Comparison of ENCODE assay signal across 8 cellular contexts in the genomic region with DNA sequence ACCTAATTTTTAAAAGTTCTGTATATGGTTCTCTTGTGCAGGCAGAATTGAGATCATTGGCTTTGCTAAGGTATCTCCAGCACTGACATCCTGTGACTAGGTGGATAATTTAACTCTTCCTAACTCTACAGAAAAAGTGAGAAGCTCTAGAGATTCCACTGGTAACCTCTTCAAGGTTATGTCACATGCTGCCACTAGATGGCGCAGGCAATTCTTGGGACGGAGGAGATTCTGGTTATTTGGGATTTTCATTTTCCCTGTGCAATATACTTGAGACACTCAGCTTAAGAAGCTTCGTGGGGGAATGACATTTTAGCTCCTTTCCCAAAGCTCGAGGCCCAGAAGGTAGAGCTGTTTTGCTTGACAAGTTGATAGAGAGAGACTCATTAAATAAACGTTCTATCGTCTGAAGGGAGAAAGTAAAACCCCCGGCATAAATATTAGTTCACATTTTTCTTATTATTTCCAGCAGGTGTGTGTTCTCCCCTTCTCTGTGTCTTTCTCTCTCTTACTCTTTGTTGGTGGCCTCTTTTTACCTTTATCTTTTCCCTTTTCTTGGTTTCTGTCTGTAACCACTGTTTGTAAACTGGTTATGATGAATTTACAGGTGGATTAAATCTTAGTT. TPM values are rescaled to one million over a fixed set of nuclear protein-coding genes. Genes with fewer than 3 reads are reported as not detected.
DNase-seq lines count a peak whose midpoint lies in the region; ATAC-seq, FAIRE-seq and TF ChIP-seq lines count a peak whose summit lies in the region.

No MANE protein-coding gene starts in this region.

- H3K9me3 Mint-ChIP-seq in natural killer cell treated with Interleukin-12 subunit alpha and Interleukin-12 subunit beta and Interleukin-15 and Interleukin-18, amount 100 ng/mL, for 72 hours, result peaks cover 5% of the 10 kb centered on the region

- H3K36me3 ChIP-seq in fibroblast of lung (ENCODE audit: control insufficient read depth, insufficient read depth, low read length) (no peaks in the 10 kb centered on the region), upper lobe of right lung (no peaks in the 10 kb centered on the region)

- peaks cover 3 to 8% of the 10 kb centered on the region in 2 donors for H3K4me1 Mint-ChIP-seq in natural killer cell treated with Interleukin-12 subunit alpha and Interleukin-12 subunit beta and Interleukin-15 and Interleukin-18, amount 100 ng/mL, for 72 hours (ENCODE audit: low read depth in 2 of 2)

- no peaks in the 10 kb centered on the region for H3K79me2 ChIP-seq in fibroblast of lung (ENCODE audit: control insufficient read depth, insufficient read depth, low read length)

- H3K9ac ChIP-seq in fibroblast of lung (ENCODE audit: insufficient read depth, low read length), result no peak overlapping the region

- H3K4me3 Mint-ChIP-seq in natural killer cell treated with Interleukin-12 subunit alpha and Interleukin-12 subunit beta and Interleukin-15 and Interleukin-18, amount 100 ng/mL, for 72 hours, result peak overlapping the region; percentile 44

- H3K4me3 ChIP-seq in AG10803 (ENCODE audit: low read length) (peak overlapping the region; percentile 49), fibroblast of lung (replicated peaks in 1 of 4; ENCODE audit: control extremely low read depth in 1 of 4, insufficient read depth in 1 of 4, low read depth in 3 of 4, low read length in 4 of 4) (peak overlapping the region in 2 of 4 experiments; percentile 27 to 33), upper lobe of right lung (peak overlapping the region; percentile 37)

- FAIRE-seq in GM12892 (lab: Jason Lieb, UNC), result peak; percentile 69

- TF ChIP-seq CTCF in AG10803 (conservative IDR thresholded peaks at IDR 0.05; ENCODE audit: low read length), result peak; percentile 97
- TF ChIP-seq CTCF in fibroblast of lung (conservative IDR thresholded peaks at IDR 0.05 in 1 of 2, IDR thresholded peaks at IDR 0.05 in 1 of 2; ENCODE audit: low read depth in 1 of 2, low read length in 2 of 2), result peak; percentile 92 to 95
- peak; percentile 87 for TF ChIP-seq CTCF in upper lobe of right lung (IDR thresholded peaks at IDR 0.05)

- no peaks in the 10 kb centered on the region for H3K4me1 ChIP-seq in fibroblast of lung (ENCODE audit: control insufficient read depth, extremely low read depth, insufficient read depth, low read length)
- H3K4me1 ChIP-seq in upper lobe of right lung, result no peaks in the 10 kb centered on the region

- H3K27ac ChIP-seq in fibroblast of lung (ENCODE audit: insufficient read depth, low read length) (no peak overlapping the region), upper lobe of right lung (no peak overlapping the region)

- TF ChIP-seq POLR2A in GM12892 (IDR thresholded peaks at IDR 0.05; ENCODE audit: low read depth, low read length), result no peak

- peak; percentile 86 for ATAC-seq in HG02840 (IDR thresholded peaks at IDR 0.05; ENCODE audit: low FRiP score, unreplicated experiment)
- no peak for ATAC-seq in natural killer cell treated with Interleukin-12 subunit alpha and Interleukin-12 subunit beta and Interleukin-15 and Interleukin-18, amount 100 ng/mL, for 72 hours
- peak; percentile 86 for ATAC-seq in upper lobe of right lung

- H3K36me3 Mint-ChIP-seq in natural killer cell treated with Interleukin-12 subunit alpha and Interleukin-12 subunit beta and Interleukin-15 and Interleukin-18, amount 100 ng/mL, for 72 hours, result peaks cover 10% of the 10 kb centered on the region

- no peaks in the 10 kb centered on the region for H4K20me1 ChIP-seq in fibroblast of lung (ENCODE audit: control insufficient read depth, extremely low read depth, insufficient read depth, low read length)

- H3K27me3 ChIP-seq in fibroblast of lung (ENCODE audit: control insufficient read depth, insufficient read depth, low read length), result no peaks in the 10 kb centered on the region
- H3K27me3 ChIP-seq in upper lobe of right lung, result no peaks in the 10 kb centered on the region

- peak overlapping the region; percentile 25 for H3K4me2 ChIP-seq in fibroblast of lung (ENCODE audit: extremely low read depth, insufficient read depth, low read length)

- intact Hi-C loops in upper lobe of right lung (cut with DNase I), result no loop called here

- DNase-seq in AG10803 (ENCODE audit: low read depth) (peak; percentile 53), GM12892 (ENCODE audit: insufficient read length) (peak; percentile 11), NCI-H1694 treated with DMSO at 0.1 percent for 48 hours (lab: John Stamatoyannopoulos, UW) (peak; percentile 75), fibroblast of lung (ENCODE audit: low read depth in 2 of 2) (peak; percentile 33 to 64), upper lobe of right lung (no peak)
- DNase-seq in activated CD4-positive, alpha-beta T cell treated with anti-CD3 and anti-CD28 coated beads for 48 hours, result peak; percentile 37
- no peak for DNase-seq in natural killer cell treated with Interleukin-12 subunit alpha and Interleukin-12 subunit beta and Interleukin-15 and Interleukin-18, amount 100 ng/mL, for 72 hours (ENCODE audit: low spot score)

- H3K9me3 ChIP-seq in fibroblast of lung (ENCODE audit: control insufficient read depth, insufficient read depth, low read depth, low read length) (no peaks in the 10 kb centered on the region), upper lobe of right lung (no peaks in the 10 kb centered on the region)

- no peak overlapping the region for H2AFZ ChIP-seq in fibroblast of lung (ENCODE audit: low read length)

- peaks cover 25 to 37% of the 10 kb centered on the region in 2 donors for H3K27me3 Mint-ChIP-seq in natural killer cell treated with Interleukin-12 subunit alpha and Interleukin-12 subunit beta and Interleukin-15 and Interleukin-18, amount 100 ng/mL, for 72 hours

- H3K27ac Mint-ChIP-seq in natural killer cell treated with Interleukin-12 subunit alpha and Interleukin-12 subunit beta and Interleukin-15 and Interleukin-18, amount 100 ng/mL, for 72 hours, result no peak overlapping the region

RNA-seq across cellular contexts. Expression of a gene that starts 26.6 kb away (rescaled TPM):
- polyA plus RNA-seq in GM12892 (2012; ENCODE audit: missing spikeins), result 23.0 TPM
- total RNA-seq in fibroblast of lung, result 32.6 and 56.1 TPM in 2 replicates
- polyA plus RNA-seq in fibroblast of lung, result 55.1 and 71.8 TPM in 2 replicates
- polyA plus RNA-seq in fibroblast of lung (2012), result 30.7 and 39.6 TPM in 2 replicates
- polyA minus RNA-seq in fibroblast of lung (ENCODE audit: low replicate concordance), result 45.3 and 77.0 TPM in 2 replicates
- 10 to 100 TPM; 19.2 to 23.2 TPM for total RNA-seq in natural killer cell treated with Interleukin-12 subunit alpha and Interleukin-12 subunit beta and Interleukin-15 and Interleukin-18, amount 100 ng/mL, for 72 hours
- total RNA-seq in upper lobe of right lung, result 32.2 TPM

RNA-seq across cellular contexts. Expression of a gene that starts 53.3 kb away (rescaled TPM):
- 4.9 TPM for polyA plus RNA-seq in GM12892 (2012; ENCODE audit: missing spikeins)
- total RNA-seq in fibroblast of lung, result 25.7 and 27.4 TPM in 2 replicates
- polyA plus RNA-seq in fibroblast of lung, result 10.8 and 25.7 TPM in 2 replicates
- 4.5 and 14.7 TPM in 2 replicates for polyA plus RNA-seq in fibroblast of lung (2012)
- 16.3 and 30.7 TPM in 2 replicates for polyA minus RNA-seq in fibroblast of lung (ENCODE audit: low replicate concordance)
- total RNA-seq in natural killer cell treated with Interleukin-12 subunit alpha and Interleukin-12 subunit beta and Interleukin-15 and Interleukin-18, amount 100 ng/mL, for 72 hours, result 1 to 10 TPM in 1 of 2 donors, under 1 TPM in 1; 0.05 to 1.8 TPM
- total RNA-seq in upper lobe of right lung, result 3.1 TPM

Comparison
In these comparisons a context has a peak if more than half of its experiments do, and no peak if none do; other contexts are left out.
1. DNase-seq: peak in AG10803 (single experiment), GM12892 (single experiment), NCI-H1694 treated with DMSO at 0.1 percent for 48 hours (single experiment), activated CD4-positive, alpha-beta T cell treated with anti-CD3 and anti-CD28 coated beads for 48 hours (single experiment) and fibroblast of lung (2 of 2); none in natural killer cell treated with Interleukin-12 subunit alpha and Interleukin-12 subunit beta and Interleukin-15 and Interleukin-18, amount 100 ng/mL, for 72 hours (single experiment) and upper lobe of right lung (single experiment).
2. ATAC-seq: peak in HG02840 (single experiment) and upper lobe of right lung (single experiment); none in natural killer cell treated with Interleukin-12 subunit alpha and Interleukin-12 subunit beta and Interleukin-15 and Interleukin-18, amount 100 ng/mL, for 72 hours (0 of 2).
3. Peak in every context shown above with its lines, with median percentiles within 50 percentile points of each other: CTCF ChIP-seq.